ENCODE assay signal across 9 cellular contexts in genomic region chr15:52653451-52653964, GRCh38. TPM values are rescaled to one million over a fixed set of nuclear protein-coding genes. Genes with fewer than 3 reads are reported as not detected.
DNase-seq lines count a peak whose midpoint lies in the region; ATAC-seq, FAIRE-seq and TF ChIP-seq lines count a peak whose summit lies in the region.
"Had no signal": no experiment of that assay in that cellular context is flagged by ENCODE, and none has a peak within 500 bp of the region (broad histone marks: within the 10 kb centered on the region; RNA-seq: fewer than 3 reads in every experiment).

No MANE protein-coding gene starts in this region.

- ATAC-seq in GM18870 (IDR thresholded peaks at IDR 0.05; ENCODE audit: unreplicated experiment), result no peak

- no peak overlapping the region for H4K91ac ChIP-seq in neuronal stem cell (ENCODE audit: low read depth, low read length, poor library complexity)

- no peak overlapping the region for H2AK5ac ChIP-seq in neuronal stem cell (ENCODE audit: low read depth, low read length)

- H2AFZ ChIP-seq in neuronal stem cell (ENCODE audit: low read length), result peak overlapping the region; percentile 4

- no peak overlapping the region for H3K9ac ChIP-seq in neuronal stem cell (ENCODE audit: low read depth, low read length, poor library complexity)

- no peak overlapping the region for H2BK120ac ChIP-seq in neuronal stem cell (ENCODE audit: low read depth, low read length)

- peak overlapping the region; percentile 81; the same call in 1 of the 2 replicates for H3K27ac ChIP-seq in C4-2B
- H3K27ac ChIP-seq in ectodermal cell (ENCODE audit: insufficient read depth, low read depth, low read length, poor library complexity, severe bottlenecking), result peak overlapping the region; percentile 50
- no peak overlapping the region for H3K27ac ChIP-seq in neuronal stem cell (replicated peaks; ENCODE audit: low read length)

- H2BK5ac ChIP-seq in neuronal stem cell (ENCODE audit: low read length), result no peak overlapping the region

- no peak overlapping the region for H3K4ac ChIP-seq in neuronal stem cell (ENCODE audit: low read length)

- H3K4me1 ChIP-seq in ectodermal cell (ENCODE audit: control insufficient read depth, insufficient read depth, low read length), result peaks cover 16% of the 10 kb centered on the region
- peaks cover 3 to 18% of the 10 kb centered on the region in 2 donors for H3K4me1 ChIP-seq in neuronal stem cell (ENCODE audit: control insufficient read depth in 2 of 2, insufficient read depth in 1 of 2, low read depth in 1 of 2, low read length in 2 of 2)

- no peak overlapping the region for H3K4me2 ChIP-seq in neuronal stem cell (ENCODE audit: insufficient read depth, low read length, poor library complexity, severe bottlenecking)

- WGBS in ectodermal cell, 2 experiments, result 81 to 90% methylated on average over 3 to 4 of the region's 4 CpGs
- WGBS in neuronal stem cell (ENCODE audit: extremely low coverage in 2 of 2, insufficient read length in 2 of 2, insufficient replicate concordance in 1 of 2), 2 donors, result no CpG with 5 or more reads among the region's 4 CpGs

- H3K23ac ChIP-seq in neuronal stem cell (ENCODE audit: low read depth, low read length, poor library complexity), result no peak overlapping the region

- no peak overlapping the region for H3K14ac ChIP-seq in neuronal stem cell (ENCODE audit: low read length)

- no peak overlapping the region for H2BK12ac ChIP-seq in neuronal stem cell (ENCODE audit: low read length)

- TF ChIP-seq CTCF in C4-2B (conservative IDR thresholded peaks at IDR 0.05), result no peak
- no peak for TF ChIP-seq CTCF in GM10248 (IDR thresholded peaks at IDR 0.05; ENCODE audit: control extremely low read depth, extremely low read depth, low read depth, missing control alignments)

- no peak for TF ChIP-seq POLR2A in GM12892 (IDR thresholded peaks at IDR 0.05; ENCODE audit: low read depth, low read length)

- no peak overlapping the region for H4K8ac ChIP-seq in neuronal stem cell (ENCODE audit: low read depth, low read length)

- POLR2A ChIA-PET in GM10248 (lab: Yijun Ruan, JAX), result no interaction called here

- H3K4me3 ChIP-seq in ectodermal cell (ENCODE audit: insufficient read depth, low read depth, low read length) (no peak overlapping the region), neuronal stem cell (ENCODE audit: low read length in 2 of 2) (no peak overlapping the region)

- H2BK15ac ChIP-seq in neuronal stem cell (ENCODE audit: low read length), result no peak overlapping the region

- peak; percentile 88 for DNase-seq in NCI-H69 (lab: John Stamatoyannopoulos, UW)
- no peak for DNase-seq in neuronal stem cell (ENCODE audit: low spot score)
- no peak for DNase-seq in GM12892 (ENCODE audit: insufficient read length)
- DNase-seq in NCI-H1694 (lab: John Stamatoyannopoulos, UW), result no peak
- no peak for DNase-seq in GM10248 (ENCODE audit: extremely low spot score)
- DNase-seq: activated naive CD8-positive, alpha-beta T cell treated with anti-CD3 and anti-CD28 coated beads, Interleukin-2, amount 10 ng/mL, durations not matched to agents 7 days and 5 days had no signal

- no peak for FAIRE-seq in GM12892 (lab: Jason Lieb, UNC)

- H3K9me3 ChIP-seq in ectodermal cell (ENCODE audit: control insufficient read depth, low read length) (no peaks in the 10 kb centered on the region), neuronal stem cell (replicated peaks in 1 of 2; ENCODE audit: control insufficient read depth in 2 of 2, insufficient read depth in 1 of 2, low read depth in 1 of 2, low read length in 2 of 2) (no peaks in the 10 kb centered on the region)

- CTCF ChIA-PET in GM10248 (lab: Yijun Ruan, JAX), result interaction anchor here (3.5 kb wide), 1 partner anchor 10 kb away, joined by 15 read pairs; no protein-coding TSS in a partner anchor

- no peak overlapping the region for H3K18ac ChIP-seq in neuronal stem cell (ENCODE audit: low read length)

- H3K36me3 ChIP-seq in ectodermal cell (ENCODE audit: control insufficient read depth, insufficient read depth, low read length), result no peaks in the 10 kb centered on the region
- no peaks in the 10 kb centered on the region for H3K36me3 ChIP-seq in neuronal stem cell (replicated peaks in 1 of 2; ENCODE audit: control insufficient read depth in 2 of 2, insufficient read depth in 2 of 2, low read length in 2 of 2)

- no peaks in the 10 kb centered on the region for H3K79me1 ChIP-seq in neuronal stem cell (ENCODE audit: low read depth, low read length)

- no peaks in the 10 kb centered on the region for H3K27me3 ChIP-seq in ectodermal cell (ENCODE audit: control insufficient read depth, insufficient read depth, low read length, poor library complexity, severe bottlenecking)
- no peaks in the 10 kb centered on the region for H3K27me3 ChIP-seq in neuronal stem cell (ENCODE audit: control insufficient read depth in 3 of 3, insufficient read depth in 3 of 3, low read depth in 1 of 3, low read length in 3 of 3)

RNA-seq across cellular contexts. Expression of gene ATOSA, which starts 25.7 kb away (rescaled TPM):
- 20.1 TPM for polyA plus RNA-seq in ectodermal cell (2013, experiment 1 of 4)
- 20.4 TPM for polyA plus RNA-seq in ectodermal cell (2013, experiment 2 of 4)
- polyA plus RNA-seq in ectodermal cell (2013, experiment 3 of 4), result 14.7 TPM
- 19.4 TPM for polyA plus RNA-seq in ectodermal cell (2013, experiment 4 of 4)
- polyA plus RNA-seq in neuronal stem cell (2013, experiment 1 of 2), result 11.2 TPM
- 11.9 TPM for polyA plus RNA-seq in neuronal stem cell (2013, experiment 2 of 2)
- polyA plus RNA-seq in GM12892 (2012; ENCODE audit: missing spikeins), result 14.3 TPM
